11 cellular contexts compared by ENCODE assay signal in the genomic region with DNA sequence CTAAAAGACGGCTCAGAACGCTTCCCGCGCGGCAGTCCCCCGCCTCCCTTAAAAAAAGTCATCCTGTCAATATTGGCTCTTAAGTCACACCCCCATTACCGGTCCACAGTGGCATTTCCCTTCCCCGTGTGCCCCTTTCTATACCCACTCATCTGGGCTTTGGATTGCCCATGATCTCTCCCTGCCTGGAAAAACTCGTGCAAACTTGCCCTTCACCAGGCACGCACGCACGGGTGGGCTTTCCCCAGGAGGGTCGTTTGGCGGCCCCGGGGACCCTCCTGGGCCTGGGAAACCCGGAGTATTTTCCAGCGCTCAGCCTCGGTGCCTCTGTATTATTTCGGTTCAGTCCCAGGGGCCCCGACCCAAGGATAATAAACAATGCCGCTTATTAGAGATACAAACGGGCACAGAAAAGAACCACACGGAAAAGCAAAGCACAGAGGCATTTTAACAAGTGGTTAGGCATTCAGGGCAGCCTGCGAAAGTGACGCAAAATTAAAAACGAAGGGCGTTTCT. TPM values are rescaled to one million over a fixed set of nuclear protein-coding genes. Genes with fewer than 3 reads are reported as not detected.
DNase-seq lines count a peak whose midpoint lies in the region; ATAC-seq and TF ChIP-seq lines count a peak whose summit lies in the region.
"Had no signal": no experiment of that assay in that cellular context is flagged by ENCODE, and none has a peak within 500 bp of the region (broad histone marks: within the 10 kb centered on the region; RNA-seq: fewer than 3 reads in every experiment).

No MANE protein-coding gene starts in this region.

- H2AFZ ChIP-seq in fibroblast of lung (ENCODE audit: low read length) (no peak overlapping the region), neuronal stem cell (ENCODE audit: low read length) (peak overlapping the region; percentile 37)

- H4K20me1 ChIP-seq in fibroblast of lung (ENCODE audit: control insufficient read depth, extremely low read depth, insufficient read depth, low read length): no peaks in the 10 kb centered on the region

- no peaks in the 10 kb centered on the region for H3K36me3 ChIP-seq in left ventricle myocardium inferior
- no peaks in the 10 kb centered on the region for H3K36me3 ChIP-seq in fibroblast of lung (ENCODE audit: control insufficient read depth, insufficient read depth, low read length)
- no peaks in the 10 kb centered on the region for H3K36me3 ChIP-seq in neuronal stem cell (replicated peaks in 1 of 2; ENCODE audit: control insufficient read depth in 2 of 2, insufficient read depth in 2 of 2, low read length in 2 of 2)
- H3K36me3 ChIP-seq in urinary bladder (ENCODE audit: insufficient read depth): no peaks in the 10 kb centered on the region

- no peaks in the 10 kb centered on the region for H3K9me3 Mint-ChIP-seq in T-cell
- H3K9me3 Mint-ChIP-seq: activated naive CD8-positive, alpha-beta T cell treated with anti-CD3 and anti-CD28 coated beads, Interleukin-2, amount 50 U/mL, for 24 hours had no signal

- no peak overlapping the region for H2BK120ac ChIP-seq in neuronal stem cell (ENCODE audit: low read depth, low read length)

- POLR2A ChIA-PET in T-cell (lab: Charles Lee): no interaction called here

- H3K27ac ChIP-seq in left ventricle myocardium inferior (replicated peaks) (peak overlapping the region; percentile 96), fibroblast of lung (ENCODE audit: insufficient read depth, low read length) (no peak overlapping the region), neuronal stem cell (replicated peaks; ENCODE audit: low read length) (no peak overlapping the region), urinary bladder (ENCODE audit: low read depth) (peak overlapping the region; percentile 39)

- H3K27me3 ChIP-seq in left ventricle myocardium inferior (ENCODE audit: low read depth) (no peaks in the 10 kb centered on the region), fibroblast of lung (ENCODE audit: control insufficient read depth, insufficient read depth, low read length) (peaks cover 43% of the 10 kb centered on the region), neuronal stem cell (ENCODE audit: control insufficient read depth in 3 of 3, insufficient read depth in 3 of 3, low read depth in 1 of 3, low read length in 3 of 3) (peaks cover 32 to 88% (median 73%) of the 10 kb centered on the region in 3 experiments)

- peaks cover 71 to 79% of the 10 kb centered on the region in 2 donors for H3K27me3 Mint-ChIP-seq in T-cell

- no peak overlapping the region for H3K14ac ChIP-seq in neuronal stem cell (ENCODE audit: low read length)

- no peaks in the 10 kb centered on the region for H3K36me3 Mint-ChIP-seq in T-cell
- H3K36me3 Mint-ChIP-seq: IgD-negative memory B cell had no signal

- no peak overlapping the region for H2BK5ac ChIP-seq in neuronal stem cell (ENCODE audit: low read length)

- no peak overlapping the region for H3K4ac ChIP-seq in neuronal stem cell (ENCODE audit: low read length)

- WGBS in neuronal stem cell (ENCODE audit: extremely low coverage in 2 of 2, insufficient read length in 2 of 2, insufficient replicate concordance in 1 of 2), 2 donors: no CpG with 5 or more reads among the region's 27 CpGs
- 16% methylated on average over 27 of the region's 27 CpGs for WGBS in urinary bladder

- no peak overlapping the region for H3K4me3 Mint-ChIP-seq in T-cell

- DNase-seq in left ventricle myocardium inferior (no peak), Right ventricle myocardium inferior (ENCODE audit: missing footprints) (no peak), fibroblast of lung (ENCODE audit: low read depth in 2 of 2) (no peak), neuronal stem cell (ENCODE audit: low spot score) (no peak), T-helper 1 cell (no peak), T-cell (no peak)
- DNase-seq: activated naive CD8-positive, alpha-beta T cell treated with anti-CD3 and anti-CD28 coated beads, Interleukin-2, amount 50 U/mL, for 24 hours; T1000 had no signal

- H3K79me1 ChIP-seq in neuronal stem cell (ENCODE audit: low read depth, low read length): no peaks in the 10 kb centered on the region

- ATAC-seq in Right ventricle myocardium inferior (no peak), T-cell (replicated peaks in 1 of 4) (no peak), GM21390 (IDR thresholded peaks at IDR 0.05; ENCODE audit: unreplicated experiment) (no peak)
- ATAC-seq: activated naive CD8-positive, alpha-beta T cell treated with anti-CD3 and anti-CD28 coated beads, Interleukin-2, amount 50 U/mL, for 24 hours had no signal

- TF ChIP-seq CTCF in left ventricle myocardium inferior (IDR thresholded peaks at IDR 0.05; ENCODE audit: borderline replicate concordance) (no peak), fibroblast of lung (conservative IDR thresholded peaks at IDR 0.05 in 1 of 2, IDR thresholded peaks at IDR 0.05 in 1 of 2; ENCODE audit: low read depth in 1 of 2, low read length in 2 of 2) (no peak)

- H3K79me2 ChIP-seq in fibroblast of lung (ENCODE audit: control insufficient read depth, insufficient read depth, low read length): no peaks in the 10 kb centered on the region

- H3K27ac Mint-ChIP-seq in T-cell: no peak overlapping the region
- H3K27ac Mint-ChIP-seq: activated naive CD8-positive, alpha-beta T cell treated with anti-CD3 and anti-CD28 coated beads, Interleukin-2, amount 50 U/mL, for 24 hours had no signal

- H3K4me1 ChIP-seq in left ventricle myocardium inferior: peaks cover 64% of the 10 kb centered on the region
- no peaks in the 10 kb centered on the region for H3K4me1 ChIP-seq in fibroblast of lung (ENCODE audit: control insufficient read depth, extremely low read depth, insufficient read depth, low read length)
- peaks cover 20 to 45% of the 10 kb centered on the region in 2 donors for H3K4me1 ChIP-seq in neuronal stem cell (ENCODE audit: control insufficient read depth in 2 of 2, insufficient read depth in 1 of 2, low read depth in 1 of 2, low read length in 2 of 2)
- no peaks in the 10 kb centered on the region for H3K4me1 ChIP-seq in urinary bladder (ENCODE audit: insufficient read depth)

- no peak overlapping the region for H4K91ac ChIP-seq in neuronal stem cell (ENCODE audit: low read depth, low read length, poor library complexity)

- H2BK15ac ChIP-seq in neuronal stem cell (ENCODE audit: low read length): no peak overlapping the region

- no peak overlapping the region for H3K9ac ChIP-seq in fibroblast of lung (ENCODE audit: insufficient read depth, low read length)
- no peak overlapping the region for H3K9ac ChIP-seq in neuronal stem cell (ENCODE audit: low read depth, low read length, poor library complexity)

- peak overlapping the region; percentile 73 for H3K4me3 ChIP-seq in left ventricle myocardium inferior
- H3K4me3 ChIP-seq in fibroblast of lung (replicated peaks in 1 of 4; ENCODE audit: control extremely low read depth in 1 of 4, insufficient read depth in 1 of 4, low read depth in 3 of 4, low read length in 4 of 4): peak overlapping the region; percentile 19 to 53 (median 46)
- H3K4me3 ChIP-seq in neuronal stem cell (ENCODE audit: low read length in 2 of 2): no peak overlapping the region
- H3K4me3 ChIP-seq in urinary bladder (ENCODE audit: low read depth, low read length): peak overlapping the region; percentile 59

- CTCF ChIA-PET in T-cell (lab: Charles Lee): no interaction called here

- peak overlapping the region; percentile 4 for H3K18ac ChIP-seq in neuronal stem cell (ENCODE audit: low read length)

- no peak overlapping the region for H2BK12ac ChIP-seq in neuronal stem cell (ENCODE audit: low read length)

- no peak overlapping the region for H2AK5ac ChIP-seq in neuronal stem cell (ENCODE audit: low read depth, low read length)

- no peak overlapping the region for H4K8ac ChIP-seq in neuronal stem cell (ENCODE audit: low read depth, low read length)

- H3K23ac ChIP-seq in neuronal stem cell (ENCODE audit: low read depth, low read length, poor library complexity): no peak overlapping the region

- H3K4me2 ChIP-seq in fibroblast of lung (ENCODE audit: extremely low read depth, insufficient read depth, low read length) (peak overlapping the region; percentile 67), neuronal stem cell (ENCODE audit: insufficient read depth, low read length, poor library complexity, severe bottlenecking) (peak overlapping the region; percentile 13)

- H3K9me3 ChIP-seq in left ventricle myocardium inferior (replicated peaks): no peaks in the 10 kb centered on the region
- no peaks in the 10 kb centered on the region for H3K9me3 ChIP-seq in fibroblast of lung (ENCODE audit: control insufficient read depth, insufficient read depth, low read depth, low read length)
- peaks cover 0 to 7% of the 10 kb centered on the region in 2 donors for H3K9me3 ChIP-seq in neuronal stem cell (replicated peaks in 1 of 2; ENCODE audit: control insufficient read depth in 2 of 2, insufficient read depth in 1 of 2, low read depth in 1 of 2, low read length in 2 of 2)

- peaks cover 16 to 24% (median 16%) of the 10 kb centered on the region in 3 donors for H3K4me1 Mint-ChIP-seq in T-cell

- intact Hi-C loops in left ventricle myocardium inferior (cut with micrococcal nuclease): loop anchor here (10.0 kb wide), 1 partner anchor 925 kb away; no protein-coding TSS in a partner anchor
- intact Hi-C loops in Right ventricle myocardium inferior (cut with DNase I): loop anchor here (2.0 to 10.0 kb wide), 11 partner anchors 35 to 995 kb away; a partner anchor contains a TSS

RNA-seq across cellular contexts. Expression of a gene that starts 35.9 kb away (rescaled TPM):
- total RNA-seq in left ventricle myocardium inferior (110 TPM), Right ventricle myocardium inferior (116 TPM), fibroblast of lung (36.3 and 56.0 TPM in 2 replicates), urinary bladder (217 TPM), T-cell (under 1 TPM in 4 of 5 donors, not detected in 1; 0.15 to 0.89 (median 0.39) TPM)
- polyA plus RNA-seq in fibroblast of lung (29.3 and 46.5 TPM in 2 replicates), urinary bladder (20.8 TPM)
- 17.0 and 20.4 TPM in 2 replicates for polyA plus RNA-seq in fibroblast of lung (2012)
- polyA minus RNA-seq in fibroblast of lung (ENCODE audit: low replicate concordance): 69.4 and 157 TPM in 2 replicates
- 0.08 TPM for polyA plus RNA-seq in neuronal stem cell (2013, experiment 1 of 2)
- 0.10 TPM for polyA plus RNA-seq in neuronal stem cell (2013, experiment 2 of 2)
- polyA plus RNA-seq: IgD-negative memory B cell had no signal

Comparison
In these comparisons a context has a peak if more than half of its experiments do, and no peak if none do; other contexts are left out.
1. H3K27ac ChIP-seq: peak in left ventricle myocardium inferior (single experiment) and urinary bladder (single experiment); none in fibroblast of lung (single experiment) and neuronal stem cell (single experiment).
2. H3K4me3 ChIP-seq: peak in left ventricle myocardium inferior (single experiment), fibroblast of lung (4 of 4) and urinary bladder (single experiment); none in neuronal stem cell (0 of 2).
3. RNA of a gene that starts 35.9 kb away (total RNA-seq): 217 TPM in urinary bladder (single experiment), 116 TPM in Right ventricle myocardium inferior (single experiment), 110 TPM in left ventricle myocardium inferior (single experiment) and 36.3 to 56.0 TPM in fibroblast of lung; 0.15 to 0.89 TPM in T-cell; every median in the first group is over 10 times any median in the second.